8 cellular contexts compared by ENCODE assay signal in genomic region chr7:111091623-111092370, GRCh38. TPM values are rescaled to one million over a fixed set of nuclear protein-coding genes. Genes with fewer than 3 reads are reported as not detected.
DNase-seq lines count a peak whose midpoint lies in the region; ATAC-seq and TF ChIP-seq lines count a peak whose summit lies in the region.

No MANE protein-coding gene starts in this region.

- intact Hi-C loops in sciatic nerve (cut with DNase I) (no loop called here), A673 (cut with micrococcal nuclease; ENCODE audit: unreplicated experiment) (loop anchor here (5.0 to 10.0 kb wide), 3 partner anchors 257 to 641 kb away; no protein-coding TSS in a partner anchor)

- DNase-seq in NCI-H2227 (lab: John Stamatoyannopoulos, UW; ENCODE audit: unreplicated experiment) (peak; percentile 20), sciatic nerve (ENCODE audit: low spot score) (no peak), activated gamma-delta T cell (lab: John Stamatoyannopoulos, UW) (no peak), A673 (ENCODE audit: low spot score) (no peak)
- no peak for DNase-seq in effector memory CD4-positive, alpha-beta T cell
- no peak for DNase-seq in central memory CD4-positive, alpha-beta T cell

- H3K4me3 ChIP-seq in effector memory CD4-positive, alpha-beta T cell (ENCODE audit: insufficient read depth, low read depth, low read length, poor library complexity, severe bottlenecking) = peak overlapping the region; percentile 5
- no peak overlapping the region for H3K4me3 ChIP-seq in A673 (ENCODE audit: low read depth, low read length, poor library complexity, severe bottlenecking)

- TF ChIP-seq CTCF in A673 (conservative IDR thresholded peaks at IDR 0.05; ENCODE audit: low read depth, low read length) = no peak

- no peaks in the 10 kb centered on the region for H3K27me3 ChIP-seq in effector memory CD4-positive, alpha-beta T cell (replicated peaks; ENCODE audit: control insufficient read depth, insufficient read depth, low read length, poor library complexity, severe bottlenecking)
- H3K27me3 ChIP-seq in A673 (replicated peaks; ENCODE audit: insufficient read depth, low read depth, low read length, poor library complexity) = no peaks in the 10 kb centered on the region

- no peak overlapping the region for H3K27ac ChIP-seq in effector memory CD4-positive, alpha-beta T cell (ENCODE audit: insufficient read depth, low read length, poor library complexity, severe bottlenecking)
- H3K27ac ChIP-seq in A673 (ENCODE audit: low read depth, low read length, poor library complexity, severe bottlenecking) = no peak overlapping the region

- H3K36me3 ChIP-seq in effector memory CD4-positive, alpha-beta T cell (ENCODE audit: control insufficient read depth, insufficient read depth, low read length) = no peaks in the 10 kb centered on the region
- H3K36me3 ChIP-seq in A673 (ENCODE audit: insufficient read depth, low read length, poor library complexity, severe bottlenecking) = no peaks in the 10 kb centered on the region

- H3K9me3 ChIP-seq in effector memory CD4-positive, alpha-beta T cell (ENCODE audit: control insufficient read depth, low read length) = no peaks in the 10 kb centered on the region
- H3K9me3 ChIP-seq in A673 (ENCODE audit: low read depth, low read length, poor library complexity, severe bottlenecking) = no peaks in the 10 kb centered on the region

- POLR2A ChIA-PET in A673 (lab: Charles Lee; ENCODE audit: low non-redundant PET) = no interaction called here

- ATAC-seq in GM19463 (IDR thresholded peaks at IDR 0.05; ENCODE audit: unreplicated experiment) (peak; percentile 27), sciatic nerve (peak; percentile 61), GM21367 (IDR thresholded peaks at IDR 0.05; ENCODE audit: unreplicated experiment) (no peak)

- BruUV-seq in A673 (replicated peaks; lab: Mats Ljungman, UMichigan) = no TSS peak

- CTCF ChIA-PET in A673 (lab: Charles Lee) = no interaction called here

- no peaks in the 10 kb centered on the region for H3K4me1 ChIP-seq in effector memory CD4-positive, alpha-beta T cell (ENCODE audit: control insufficient read depth, insufficient read depth, low read length, poor library complexity, severe bottlenecking)
- peaks cover 20% of the 10 kb centered on the region for H3K4me1 ChIP-seq in A673 (ENCODE audit: insufficient read depth, low read length, poor library complexity, severe bottlenecking)

RNA-seq across cellular contexts. Expression of gene LRRN3, which starts 0.9 kb away (rescaled TPM):
- 0.31 TPM for total RNA-seq in sciatic nerve
- not detected in 2 replicates for total RNA-seq in A673 (2021)
